In genomic region chr10:36608866-36609265, GRCh38 we compare ENCODE assay signal across 33 cellular contexts.
DNase-seq lines count a peak whose midpoint lies in the region; ATAC-seq and TF ChIP-seq lines count a peak whose summit lies in the region.
"Had no signal": no experiment of that assay in that cellular context is flagged by ENCODE, and none has a peak within 500 bp of the region (broad histone marks: within the 10 kb centered on the region; RNA-seq: fewer than 3 reads in every experiment).

No MANE protein-coding gene starts in this region.

- H3K4me1 Mint-ChIP-seq in CD4-positive, alpha-beta T cell (ENCODE audit: low read depth), result no peaks in the 10 kb centered on the region
- H3K4me1 Mint-ChIP-seq in stimulated activated naive CD8-positive, alpha-beta T cell treated with anti-CD3 and anti-CD28 coated beads, Interleukin-15, amount 100 ng/mL, for 72 hours, result no peaks in the 10 kb centered on the region
- H3K4me1 Mint-ChIP-seq: activated CD4-positive, alpha-beta T cell treated with anti-CD3 and anti-CD28 coated beads for 36 hours; activated T-helper 17 cell treated with anti-CD3 and anti-CD28 coated beads, Interleukin-2, amount 50 U/mL, for 72 hours; CD14-positive monocyte; naive thymus-derived CD8-positive, alpha-beta T cell had no signal

- H4K20me1 ChIP-seq in SK-N-SH (ENCODE audit: insufficient read depth), result no peaks in the 10 kb centered on the region

- H3F3A ChIP-seq in SK-N-SH (replicated peaks; ENCODE audit: insufficient read depth), result peaks cover 42% of the 10 kb centered on the region

- no peaks in the 10 kb centered on the region for H3K36me3 ChIP-seq in SK-N-SH (replicated peaks in 1 of 2; ENCODE audit: control insufficient read depth in 1 of 2, insufficient read depth in 2 of 2, low read length in 1 of 2)
- H3K36me3 ChIP-seq: cardiac muscle cell, MG63, suprapubic skin had no signal

- H3K9me3 Mint-ChIP-seq in CD4-positive, alpha-beta T cell, result peaks cover 5% of the 10 kb centered on the region
- peaks cover 0 to 4% of the 10 kb centered on the region in 2 donors for H3K9me3 Mint-ChIP-seq in stimulated activated naive CD8-positive, alpha-beta T cell treated with anti-CD3 and anti-CD28 coated beads, Interleukin-15, amount 100 ng/mL, for 72 hours

- H3K4me1 ChIP-seq in SK-N-SH (ENCODE audit: control insufficient read depth in 1 of 2, insufficient read depth in 2 of 2, low read depth in 1 of 2, low read length in 1 of 2), result peaks cover 0 to 35% of the 10 kb centered on the region in 2 experiments; a peak in 3 of 4 replicates
- H3K4me1 ChIP-seq: foreskin keratinocyte, suprapubic skin had no signal

- no peaks in the 10 kb centered on the region for H3K79me2 ChIP-seq in SK-N-SH (ENCODE audit: insufficient read depth)

- H3K27me3 Mint-ChIP-seq in CD4-positive, alpha-beta T cell, result no peaks in the 10 kb centered on the region
- no peaks in the 10 kb centered on the region for H3K27me3 Mint-ChIP-seq in stimulated activated naive CD8-positive, alpha-beta T cell treated with anti-CD3 and anti-CD28 coated beads, Interleukin-15, amount 100 ng/mL, for 72 hours
- H3K27me3 Mint-ChIP-seq: activated CD4-positive, alpha-beta T cell treated with anti-CD3 and anti-CD28 coated beads for 36 hours; activated CD8-positive, alpha-beta T cell treated with anti-CD3 and anti-CD28 coated beads for 36 hours; activated T-helper 17 cell treated with anti-CD3 and anti-CD28 coated beads, Interleukin-2, amount 50 U/mL, for 72 hours; naive thymus-derived CD8-positive, alpha-beta T cell had no signal

- H2AFZ ChIP-seq in SK-N-SH (ENCODE audit: low read depth), result no peak overlapping the region
- H2AFZ ChIP-seq: PC-9 had no signal

- H3K4me3 Mint-ChIP-seq in CD4-positive, alpha-beta T cell, result no peak overlapping the region
- no peak overlapping the region for H3K4me3 Mint-ChIP-seq in stimulated activated naive CD8-positive, alpha-beta T cell treated with anti-CD3 and anti-CD28 coated beads, Interleukin-15, amount 100 ng/mL, for 72 hours
- H3K4me3 Mint-ChIP-seq: activated CD4-positive, alpha-beta T cell treated with anti-CD3 and anti-CD28 coated beads for 36 hours; activated CD8-positive, alpha-beta T cell treated with anti-CD3 and anti-CD28 coated beads for 36 hours; activated T-helper 17 cell treated with anti-CD3 and anti-CD28 coated beads, Interleukin-2, amount 50 U/mL, for 72 hours; CD14-positive monocyte; naive thymus-derived CD8-positive, alpha-beta T cell; T-helper 2 cell treated with Interferon-gamma antibody and Interleukin-4, amounts not matched to agents 5 μg/mL and 100 μg/mL, for 36 hours had no signal

- H3K9ac ChIP-seq in SK-N-SH, result no peak overlapping the region

- no peaks in the 10 kb centered on the region for H3K27me3 ChIP-seq in SK-N-SH (ENCODE audit: insufficient read depth)
- no peaks in the 10 kb centered on the region for H3K27me3 ChIP-seq in CD4-positive, alpha-beta T cell (ENCODE audit: control insufficient read depth, insufficient read depth, low read length)
- H3K27me3 ChIP-seq: cardiac muscle cell, foreskin keratinocyte, MG63, suprapubic skin had no signal

- peak overlapping the region; percentile 24 for H3K4me2 ChIP-seq in SK-N-SH
- H3K4me2 ChIP-seq: PC-9 had no signal

- intact Hi-C loops in CD4-positive, alpha-beta T cell (cut with DNase I, micrococcal nuclease), result no loop called here

- CTCF ChIA-PET in SK-N-SH (lab: Yijun Ruan, JAX), result no interaction called here
- CTCF ChIA-PET in CD4-positive, alpha-beta T cell (lab: Charles Lee), result no interaction called here

- ATAC-seq in SK-N-SH treated with all-trans-retinoic acid at 6 μM for 48 hours (no peak; the same call in 2 of the 3 replicates), GM18867 (IDR thresholded peaks at IDR 0.05; ENCODE audit: unreplicated experiment) (no peak)
- ATAC-seq in CD4-positive, alpha-beta T cell (ENCODE audit: poor library complexity), result no peak
- ATAC-seq in stimulated activated naive CD8-positive, alpha-beta T cell treated with anti-CD3 and anti-CD28 coated beads, Interleukin-15, amount 100 ng/mL, for 72 hours, result no peak
- ATAC-seq: activated CD4-positive, alpha-beta T cell treated with anti-CD3 and anti-CD28 coated beads for 36 hours; activated CD8-positive, alpha-beta T cell treated with anti-CD3 and anti-CD28 coated beads for 36 hours; activated T-helper 17 cell treated with anti-CD3 and anti-CD28 coated beads, Interleukin-2, amount 50 U/mL, for 72 hours; foreskin keratinocyte; K562; naive thymus-derived CD8-positive, alpha-beta T cell; Right ventricle myocardium inferior had no signal

- no peak overlapping the region for H3K27ac Mint-ChIP-seq in CD4-positive, alpha-beta T cell
- H3K27ac Mint-ChIP-seq in stimulated activated naive CD8-positive, alpha-beta T cell treated with anti-CD3 and anti-CD28 coated beads, Interleukin-15, amount 100 ng/mL, for 72 hours, result no peak overlapping the region
- H3K27ac Mint-ChIP-seq: activated CD4-positive, alpha-beta T cell treated with anti-CD3 and anti-CD28 coated beads for 36 hours; activated CD8-positive, alpha-beta T cell treated with anti-CD3 and anti-CD28 coated beads for 36 hours; activated T-helper 17 cell treated with anti-CD3 and anti-CD28 coated beads, Interleukin-2, amount 50 U/mL, for 72 hours; CD14-positive monocyte; naive thymus-derived CD8-positive, alpha-beta T cell; T-helper 2 cell treated with Interferon-gamma antibody and Interleukin-4, amounts not matched to agents 5 μg/mL and 100 μg/mL, for 36 hours had no signal

- H3K36me3 Mint-ChIP-seq in CD4-positive, alpha-beta T cell (ENCODE audit: low read depth), result no peaks in the 10 kb centered on the region
- H3K36me3 Mint-ChIP-seq: CD14-positive monocyte; naive thymus-derived CD8-positive, alpha-beta T cell had no signal

- WGBS in SK-N-SH (ENCODE audit: low lambda C conversion rate), result 77% methylated on average over 4 of the region's 4 CpGs

- DNase-seq in SK-N-SH (no peak), astrocyte of the hippocampus (ENCODE audit: low read depth, low spot score) (peak; percentile 33), iris pigment epithelial cell (ENCODE audit: low read depth) (peak; percentile 66), NCI-H748 treated with DMSO at 0.1 percent for 48 hours (lab: John Stamatoyannopoulos, UW) (no peak)
- no peak for DNase-seq in CD4-positive, alpha-beta T cell
- no peak for DNase-seq in stimulated activated naive CD8-positive, alpha-beta T cell treated with anti-CD3 and anti-CD28 coated beads, Interleukin-15, amount 100 ng/mL, for 72 hours
- DNase-seq: activated CD4-positive, alpha-beta T cell treated with anti-CD3 and anti-CD28 coated beads for 36 hours; activated CD8-positive, alpha-beta T cell treated with anti-CD3 and anti-CD28 coated beads for 36 hours; activated naive CD4-positive, alpha-beta T cell treated with anti-CD3 and anti-CD28 coated beads, Interleukin-2, amount 50 U/mL, for 16 hours; amygdala; DND-41; effector memory CD4-positive, alpha-beta T cell; foreskin keratinocyte; GOT3; naive thymus-derived CD8-positive, alpha-beta T cell; NCI-H2029 treated with DMSO at 0.1 percent for 48 hours; NCI-H524 treated with DMSO at 0.1 percent for 48 hours; occipital lobe; PC-9; small intestine; stimulated activated naive CD4-positive, alpha-beta T cell had no signal

- POLR2A ChIA-PET in SK-N-SH (lab: Yijun Ruan, JAX), result no interaction called here
- POLR2A ChIA-PET in CD4-positive, alpha-beta T cell (lab: Charles Lee), result no interaction called here

- no peaks in the 10 kb centered on the region for H3K9me2 ChIP-seq in SK-N-SH

- no peak for TF ChIP-seq EP300 in SK-N-SH (IDR thresholded peaks at IDR 0.05; ENCODE audit: borderline replicate concordance in 1 of 2, low read depth in 1 of 2, low read length in 1 of 2)

- no peak for TF ChIP-seq CTCF in SK-N-SH (IDR thresholded peaks at IDR 0.05)
- no peak for TF ChIP-seq CTCF in CD4-positive, alpha-beta T cell (IDR thresholded peaks at IDR 0.05)

- H3K4me3 ChIP-seq in SK-N-SH (ENCODE audit: low read depth in 2 of 2, low read length in 1 of 2), result no peak overlapping the region
- H3K4me3 ChIP-seq: cardiac muscle cell, coronary artery, K562, MG63, PC-9, suprapubic skin had no signal

- H3K27ac ChIP-seq in SK-N-SH (ENCODE audit: low read depth in 2 of 2, low read length in 1 of 2), result peak overlapping the region in 1 of 2 experiments; percentile 65; a peak in 2 of 4 replicates
- H3K27ac ChIP-seq in CD4-positive, alpha-beta T cell (ENCODE audit: low read depth, low read length), result no peak overlapping the region
- H3K27ac ChIP-seq: 22Rv1, cardiac muscle cell, coronary artery, foreskin keratinocyte, PC-9, suprapubic skin had no signal

- H3K9me3 ChIP-seq in SK-N-SH, result no peaks in the 10 kb centered on the region
- H3K9me3 ChIP-seq in CD4-positive, alpha-beta T cell (ENCODE audit: control insufficient read depth, low read length), result peaks cover 5% of the 10 kb centered on the region
- H3K9me3 ChIP-seq: MG63, suprapubic skin had no signal

- no peak for TF ChIP-seq RAD21 in SK-N-SH (IDR thresholded peaks at IDR 0.05; ENCODE audit: low read length)

TF ChIP-seq in SK-N-SH, 30 proteins besides CTCF, POLR2A, EP300 and RAD21:
- TF ChIP-seq NFIC (IDR thresholded peaks at IDR 0.05; ENCODE audit: borderline replicate concordance) (0 out of 2 replicates have a peak, but pooled peaks have one; percentile 10), TCF12 (IDR thresholded peaks at IDR 0.05) (no peak)
TF ChIP-seq in SK-N-SH: peak in this region for 1.

TF ChIP-seq in SK-N-SH treated with all-trans-retinoic acid at 6 μM for 48 hours, 23 proteins besides CTCF, POLR2A, EP300 and RAD21 (continues in another document):
- TF ChIP-seq ZFP30 (CRISPR knock-in tag; IDR thresholded peaks at IDR 0.05) (no peak), ESRRG (CRISPR knock-in tag; IDR thresholded peaks at IDR 0.05) (no peak)
- TF ChIP-seq, protein P1, sequence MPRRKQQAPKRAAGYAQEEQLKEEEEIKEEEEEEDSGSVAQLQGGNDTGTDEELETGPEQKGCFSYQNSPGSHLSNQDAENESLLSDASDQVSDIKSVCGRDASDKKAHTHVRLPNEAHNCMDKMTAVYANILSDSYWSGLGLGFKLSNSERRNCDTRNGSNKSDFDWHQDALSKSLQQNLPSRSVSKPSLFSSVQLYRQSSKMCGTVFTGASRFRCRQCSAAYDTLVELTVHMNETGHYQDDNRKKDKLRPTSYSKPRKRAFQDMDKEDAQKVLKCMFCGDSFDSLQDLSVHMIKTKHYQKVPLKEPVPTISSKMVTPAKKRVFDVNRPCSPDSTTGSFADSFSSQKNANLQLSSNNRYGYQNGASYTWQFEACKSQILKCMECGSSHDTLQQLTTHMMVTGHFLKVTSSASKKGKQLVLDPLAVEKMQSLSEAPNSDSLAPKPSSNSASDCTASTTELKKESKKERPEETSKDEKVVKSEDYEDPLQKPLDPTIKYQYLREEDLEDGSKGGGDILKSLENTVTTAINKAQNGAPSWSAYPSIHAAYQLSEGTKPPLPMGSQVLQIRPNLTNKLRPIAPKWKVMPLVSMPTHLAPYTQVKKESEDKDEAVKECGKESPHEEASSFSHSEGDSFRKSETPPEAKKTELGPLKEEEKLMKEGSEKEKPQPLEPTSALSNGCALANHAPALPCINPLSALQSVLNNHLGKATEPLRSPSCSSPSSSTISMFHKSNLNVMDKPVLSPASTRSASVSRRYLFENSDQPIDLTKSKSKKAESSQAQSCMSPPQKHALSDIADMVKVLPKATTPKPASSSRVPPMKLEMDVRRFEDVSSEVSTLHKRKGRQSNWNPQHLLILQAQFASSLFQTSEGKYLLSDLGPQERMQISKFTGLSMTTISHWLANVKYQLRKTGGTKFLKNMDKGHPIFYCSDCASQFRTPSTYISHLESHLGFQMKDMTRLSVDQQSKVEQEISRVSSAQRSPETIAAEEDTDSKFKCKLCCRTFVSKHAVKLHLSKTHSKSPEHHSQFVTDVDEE (CRISPR knock-in tag; IDR thresholded peaks at IDR 0.05), result no peak

Comparison
In these comparisons a context has a peak if more than half of its experiments do, and no peak if none do; other contexts are left out.
1. DNase-seq: peak in astrocyte of the hippocampus (single experiment) and iris pigment epithelial cell (single experiment); none in SK-N-SH (single experiment), NCI-H748 treated with DMSO at 0.1 percent for 48 hours (single experiment), CD4-positive, alpha-beta T cell (0 of 10) and stimulated activated naive CD8-positive, alpha-beta T cell treated with anti-CD3 and anti-CD28 coated beads, Interleukin-15, amount 100 ng/mL, for 72 hours (0 of 2).